ENCODE assay signal across 14 cellular contexts in the genomic region with DNA sequence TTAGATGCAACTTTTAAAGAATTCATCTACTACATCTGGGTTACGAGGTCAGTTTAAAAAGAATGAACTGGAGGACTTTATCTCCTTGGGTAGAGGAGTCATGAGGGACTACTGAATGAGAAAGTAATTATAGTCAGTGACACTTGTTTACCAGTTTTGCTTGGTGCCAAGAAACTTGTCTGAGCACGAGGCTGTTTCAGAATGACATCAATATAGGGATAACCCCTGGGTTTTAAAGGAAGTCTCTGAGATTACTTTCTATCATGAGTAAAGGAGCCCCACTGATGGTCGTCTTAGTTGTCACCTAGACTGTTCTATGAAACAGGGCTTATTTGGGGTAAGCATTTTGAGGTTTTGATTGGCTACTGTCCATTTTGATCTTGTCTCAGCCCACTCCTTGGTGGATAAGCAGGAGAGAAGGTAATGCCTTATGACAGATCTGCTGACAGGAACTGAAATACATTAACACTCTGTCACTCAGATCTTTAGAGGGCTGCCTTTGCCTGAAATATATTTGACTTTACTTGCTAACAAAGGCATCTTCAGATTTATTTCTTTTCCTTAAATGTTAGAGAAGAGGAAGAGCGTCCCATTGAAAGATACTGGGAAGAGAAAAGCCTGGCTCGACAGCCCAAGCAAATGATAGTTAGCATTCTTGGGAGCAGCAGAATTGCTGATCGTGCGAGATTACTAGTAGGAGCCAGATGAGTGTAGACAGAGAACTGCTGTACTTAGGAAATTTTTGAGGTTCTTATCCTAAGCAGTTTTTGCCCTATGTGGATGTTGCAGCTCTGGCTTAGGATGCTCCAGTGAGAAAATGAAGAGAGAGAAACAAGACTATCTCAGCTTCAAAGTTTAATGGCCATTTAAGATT.
DNase-seq lines count a peak whose midpoint lies in the region; ATAC-seq and TF ChIP-seq lines count a peak whose summit lies in the region.
"Had no signal": no experiment of that assay in that cellular context is flagged by ENCODE, and none has a peak within 500 bp of the region (broad histone marks: within the 10 kb centered on the region; RNA-seq: fewer than 3 reads in every experiment).

No MANE protein-coding gene starts in this region.

- no peaks in the 10 kb centered on the region for H3K4me1 Mint-ChIP-seq in activated T-helper 1 cell treated with anti-CD3 and anti-CD28 coated beads, Interleukin-12 subunit alpha, Interleukin-12 subunit beta, Interleukin-2, Interleukin-4 antibody, amounts not matched to agents 30 ng/mL and 10 ng/mL and 1 ng/mL, durations not matched to agents 14 hours and 24 hours and 36 hours (ENCODE audit: low read depth)

- H3K4me3 Mint-ChIP-seq in activated T-helper 1 cell treated with anti-CD3 and anti-CD28 coated beads, Interleukin-12 subunit alpha, Interleukin-12 subunit beta, Interleukin-2, Interleukin-4 antibody, amounts not matched to agents 30 ng/mL and 10 ng/mL and 1 ng/mL, durations not matched to agents 14 hours and 24 hours and 36 hours = no peak overlapping the region

- no peak overlapping the region for H3K4me3 ChIP-seq in epithelial cell of proximal tubule (ENCODE audit: low read depth, low read length)
- H3K4me3 ChIP-seq: dorsolateral prefrontal cortex, HAP-1 had no signal

- no peaks in the 10 kb centered on the region for H3K27me3 Mint-ChIP-seq in activated T-helper 1 cell treated with anti-CD3 and anti-CD28 coated beads, Interleukin-12 subunit alpha, Interleukin-12 subunit beta, Interleukin-2, Interleukin-4 antibody, amounts not matched to agents 30 ng/mL and 10 ng/mL and 1 ng/mL, durations not matched to agents 14 hours and 24 hours and 36 hours (ENCODE audit: insufficient read depth)

- TF ChIP-seq CTCF in epithelial cell of proximal tubule (conservative IDR thresholded peaks at IDR 0.05; ENCODE audit: low read depth, low read length) = no peak

- H3K27ac Mint-ChIP-seq in activated T-helper 1 cell treated with anti-CD3 and anti-CD28 coated beads, Interleukin-12 subunit alpha, Interleukin-12 subunit beta, Interleukin-2, Interleukin-4 antibody, amounts not matched to agents 30 ng/mL and 10 ng/mL and 1 ng/mL, durations not matched to agents 14 hours and 24 hours and 36 hours = no peak overlapping the region

- intact Hi-C loops in activated T-helper 1 cell treated with anti-CD3 and anti-CD28 coated beads, Interleukin-12 subunit alpha, Interleukin-12 subunit beta, Interleukin-2, Interleukin-4 antibody, amounts not matched to agents 30 ng/mL and 10 ng/mL and 1 ng/mL, durations not matched to agents 14 hours and 24 hours and 36 hours (cut with micrococcal nuclease) = no loop called here

- peaks cover 13% of the 10 kb centered on the region for H3K9me3 Mint-ChIP-seq in activated T-helper 1 cell treated with anti-CD3 and anti-CD28 coated beads, Interleukin-12 subunit alpha, Interleukin-12 subunit beta, Interleukin-2, Interleukin-4 antibody, amounts not matched to agents 30 ng/mL and 10 ng/mL and 1 ng/mL, durations not matched to agents 14 hours and 24 hours and 36 hours

- DNase-seq in DMS79 treated with DMSO at 0.1 percent for 48 hours (lab: John Stamatoyannopoulos, UW) (peak; percentile 65), epithelial cell of proximal tubule (ENCODE audit: low read depth) (peak; percentile 36), amygdala (lab: John Stamatoyannopoulos, UW) (no peak), NCI-H526 (lab: John Stamatoyannopoulos, UW) (no peak), 8988T (no peak)
- DNase-seq in activated T-helper 1 cell treated with anti-CD3 and anti-CD28 coated beads, Interleukin-12 subunit alpha, Interleukin-12 subunit beta, Interleukin-2, Interleukin-4 antibody, amounts not matched to agents 30 ng/mL and 10 ng/mL and 1 ng/mL, durations not matched to agents 14 hours and 24 hours and 36 hours (ENCODE audit: low spot score) = no peak
- DNase-seq: dorsolateral prefrontal cortex; EL; glutamatergic neuron; NCI-H510A treated with DMSO at 0.1 percent for 48 hours; stimulated activated CD4-positive, alpha-beta T cell treated with anti-CD3 and anti-CD28 coated beads, Interleukin-15, amount 100 ng/mL, for 24 hours had no signal

- H3K36me3 Mint-ChIP-seq in activated T-helper 1 cell treated with anti-CD3 and anti-CD28 coated beads, Interleukin-12 subunit alpha, Interleukin-12 subunit beta, Interleukin-2, Interleukin-4 antibody, amounts not matched to agents 30 ng/mL and 10 ng/mL and 1 ng/mL, durations not matched to agents 14 hours and 24 hours and 36 hours (ENCODE audit: low read depth) = no peaks in the 10 kb centered on the region

- peak; percentile 70 for ATAC-seq in GM19023 (IDR thresholded peaks at IDR 0.05; ENCODE audit: unreplicated experiment)
- peak; percentile 49 for ATAC-seq in HG03045 (IDR thresholded peaks at IDR 0.05; ENCODE audit: unreplicated experiment)

Comparison
In these comparisons a context has a peak if more than half of its experiments do, and no peak if none do; other contexts are left out.
1. DNase-seq: peak in DMS79 treated with DMSO at 0.1 percent for 48 hours (single experiment) and epithelial cell of proximal tubule (single experiment); none in activated T-helper 1 cell treated with anti-CD3 and anti-CD28 coated beads, Interleukin-12 subunit alpha, Interleukin-12 subunit beta, Interleukin-2, Interleukin-4 antibody, amounts not matched to agents 30 ng/mL and 10 ng/mL and 1 ng/mL, durations not matched to agents 14 hours and 24 hours and 36 hours (single experiment), amygdala (0 of 56), NCI-H526 (0 of 2) and 8988T (single experiment).